15 cellular contexts compared by ENCODE assay signal in genomic region chr4:13992975-13993495, GRCh38.
"Had no signal": no experiment of that assay in that cellular context is flagged by ENCODE, and none has a peak within 500 bp of the region (broad histone marks: within the 10 kb centered on the region; RNA-seq: fewer than 3 reads in every experiment).

No MANE protein-coding gene starts in this region.

- H3K9me3 ChIP-seq: gastroesophageal sphincter, heart right ventricle, ovary, thoracic aorta had no signal

- DNase-seq: activated CD4-positive, alpha-beta T cell treated with anti-CD3 and anti-CD28 coated beads, Interleukin-2, amount 50 U/mL, for 1 hour; activated CD4-positive, CD25-positive, alpha-beta regulatory T cell; activated naive CD4-positive, alpha-beta T cell; activated naive CD8-positive, alpha-beta T cell treated with anti-CD3 and anti-CD28 coated beads, Interleukin-2, amount 10 ng/mL, durations not matched to agents 7 days and 5 days; aorta; dermis blood vessel endothelial cell; effector memory CD8-positive, alpha-beta T cell; heart right ventricle; islet precursor cell; left ventricle myocardium superior; ovary had no signal

- H3K4me1 ChIP-seq: gastroesophageal sphincter had no signal

- H3K4me1 Mint-ChIP-seq: activated naive CD8-positive, alpha-beta T cell treated with anti-CD3 and anti-CD28 coated beads, Interleukin-2, amount 10 ng/mL, durations not matched to agents 7 days and 5 days; memory B cell; stimulated activated effector memory CD8-positive, alpha-beta T cell treated with anti-CD3 and anti-CD28 coated beads, Interleukin-12 subunit alpha, Interleukin-12 subunit beta, amount 100 ng/mL, for 72 hours had no signal

- ATAC-seq: effector memory CD8-positive, alpha-beta T cell; gastroesophageal sphincter; heart right ventricle; left ventricle myocardium superior; stimulated activated effector memory CD8-positive, alpha-beta T cell treated with anti-CD3 and anti-CD28 coated beads, Interleukin-12 subunit alpha, Interleukin-12 subunit beta, amount 100 ng/mL, for 72 hours had no signal

- H3K36me3 ChIP-seq: gastroesophageal sphincter, heart right ventricle, ovary, thoracic aorta had no signal

- H3K9me3 Mint-ChIP-seq: activated naive CD8-positive, alpha-beta T cell treated with anti-CD3 and anti-CD28 coated beads, Interleukin-2, amount 10 ng/mL, durations not matched to agents 7 days and 5 days; memory B cell had no signal

- H3K4me3 Mint-ChIP-seq: activated naive CD8-positive, alpha-beta T cell treated with anti-CD3 and anti-CD28 coated beads, Interleukin-2, amount 10 ng/mL, durations not matched to agents 7 days and 5 days; effector memory CD8-positive, alpha-beta T cell; memory B cell; stimulated activated effector memory CD8-positive, alpha-beta T cell treated with anti-CD3 and anti-CD28 coated beads, Interleukin-12 subunit alpha, Interleukin-12 subunit beta, amount 100 ng/mL, for 72 hours had no signal

- H3K27me3 ChIP-seq: gastroesophageal sphincter, ovary had no signal

- H3K27me3 Mint-ChIP-seq: activated naive CD8-positive, alpha-beta T cell treated with anti-CD3 and anti-CD28 coated beads, Interleukin-2, amount 10 ng/mL, durations not matched to agents 7 days and 5 days; effector memory CD8-positive, alpha-beta T cell had no signal

- H3K36me3 Mint-ChIP-seq: activated naive CD8-positive, alpha-beta T cell treated with anti-CD3 and anti-CD28 coated beads, Interleukin-2, amount 10 ng/mL, durations not matched to agents 7 days and 5 days; memory B cell; stimulated activated effector memory CD8-positive, alpha-beta T cell treated with anti-CD3 and anti-CD28 coated beads, Interleukin-12 subunit alpha, Interleukin-12 subunit beta, amount 100 ng/mL, for 72 hours had no signal

- H3K4me3 ChIP-seq: gastroesophageal sphincter, heart right ventricle, ovary, thoracic aorta had no signal

- H3K27ac Mint-ChIP-seq: activated naive CD8-positive, alpha-beta T cell treated with anti-CD3 and anti-CD28 coated beads, Interleukin-2, amount 10 ng/mL, durations not matched to agents 7 days and 5 days; effector memory CD8-positive, alpha-beta T cell; memory B cell; stimulated activated effector memory CD8-positive, alpha-beta T cell treated with anti-CD3 and anti-CD28 coated beads, Interleukin-12 subunit alpha, Interleukin-12 subunit beta, amount 100 ng/mL, for 72 hours had no signal

- H3K27ac ChIP-seq: gastroesophageal sphincter, heart right ventricle, ovary, thoracic aorta had no signal
